In the genomic region with DNA sequence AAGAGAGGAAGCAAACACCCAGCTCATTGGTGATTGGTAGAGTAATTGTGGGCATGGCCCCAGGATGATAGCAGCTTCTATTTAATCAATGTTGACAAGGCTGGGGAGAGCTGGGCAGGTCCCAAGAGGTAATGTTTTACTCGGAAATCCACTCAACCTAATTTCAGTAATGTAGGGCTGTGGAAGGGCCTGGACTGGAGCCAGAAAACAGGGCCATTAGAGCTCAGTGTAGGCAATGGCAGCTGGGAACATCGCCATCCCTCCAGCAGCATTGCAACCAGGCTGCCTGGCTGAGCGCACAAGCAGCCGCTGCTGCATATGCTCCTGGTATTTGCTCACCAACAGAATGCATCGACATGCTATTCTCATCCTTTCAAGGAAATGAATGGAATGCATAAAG, we compare ENCODE assay signal across 10 cellular contexts.
DNase-seq lines count a peak whose midpoint lies in the region; ATAC-seq and TF ChIP-seq lines count a peak whose summit lies in the region.
"Had no signal": no experiment of that assay in that cellular context is flagged by ENCODE, and none has a peak within 500 bp of the region (broad histone marks: within the 10 kb centered on the region; RNA-seq: fewer than 3 reads in every experiment).

No MANE protein-coding gene starts in this region.

- no peak for TF ChIP-seq CTCF in AG10803 (conservative IDR thresholded peaks at IDR 0.05; ENCODE audit: low read length)
- no peak for TF ChIP-seq CTCF in spleen (IDR thresholded peaks at IDR 0.05 in 8 of 11, conservative IDR thresholded peaks at IDR 0.05 in 3 of 11)

- no peak for TF ChIP-seq POLR2A in spleen (IDR thresholded peaks at IDR 0.05)

- H3K4me2 ChIP-seq in mesendoderm (ENCODE audit: low read length) = no peak overlapping the region

- no peak overlapping the region for H3K18ac ChIP-seq in mesendoderm (ENCODE audit: low read length)

- H2AK5ac ChIP-seq in mesendoderm (ENCODE audit: low read length) = no peak overlapping the region

- no peak overlapping the region for H3K23ac ChIP-seq in mesendoderm (ENCODE audit: low read length)

- H3K79me2 ChIP-seq in mesendoderm (ENCODE audit: control insufficient read depth, insufficient read depth, low read length) = no peaks in the 10 kb centered on the region

- H4K8ac ChIP-seq in mesendoderm (ENCODE audit: low read depth, low read length) = no peak overlapping the region

- H3K4ac ChIP-seq in mesendoderm (ENCODE audit: low read depth, low read length) = no peak overlapping the region

- no peak overlapping the region for H4K5ac ChIP-seq in mesendoderm (ENCODE audit: low read length)

- peak; percentile 73 for DNase-seq in AG10803 (ENCODE audit: low read depth)
- peak; percentile 20 for DNase-seq in NCI-H1417 treated with DMSO at 0.1 percent for 48 hours (lab: John Stamatoyannopoulos, UW)
- peak; percentile 92 for DNase-seq in NCI-H748 treated with DMSO at 0.1 percent for 48 hours (lab: John Stamatoyannopoulos, UW)
- peak; percentile 12 to 71 (median 58) for DNase-seq in right cardiac atrium
- no peak for DNase-seq in ureter (ENCODE audit: low spot score)
- DNase-seq in spleen = no peak
- DNase-seq in mesendoderm = no peak
- DNase-seq: T-helper 2 cell had no signal

- no peak overlapping the region for H3K56ac ChIP-seq in mesendoderm (ENCODE audit: low read length)

- WGBS in right cardiac atrium = 64% methylated on average over 5 of the region's 5 CpGs
- WGBS in spleen, 5 donors = 85 to 96% (median 88%) methylated on average over 5 of the region's 5 CpGs
- no CpG with 5 or more reads among the region's 5 CpGs for WGBS in mesendoderm (ENCODE audit: extremely low coverage, insufficient coverage, low lambda C conversion rate)

- no peak overlapping the region for H2BK15ac ChIP-seq in mesendoderm (replicated peaks; ENCODE audit: low read depth)

- no peak overlapping the region for H3K9ac ChIP-seq in mesendoderm (ENCODE audit: low read length)

- H3K4me1 ChIP-seq in right cardiac atrium (ENCODE audit: control insufficient read depth, insufficient read depth, low read length) = no peaks in the 10 kb centered on the region
- no peaks in the 10 kb centered on the region for H3K4me1 ChIP-seq in spleen
- no peaks in the 10 kb centered on the region for H3K4me1 ChIP-seq in mesendoderm (ENCODE audit: control insufficient read depth, low read depth, low read length)
- H3K4me1 ChIP-seq: thyroid gland had no signal

- no peaks in the 10 kb centered on the region for H3K9me3 ChIP-seq in right cardiac atrium (ENCODE audit: control insufficient read depth, low read length)
- no peaks in the 10 kb centered on the region for H3K9me3 ChIP-seq in spleen
- H3K9me3 ChIP-seq: thyroid gland had no signal

- ATAC-seq in right cardiac atrium (peak in 1 of 2 donors; percentile 33), GM21526 (IDR thresholded peaks at IDR 0.05; ENCODE audit: low FRiP score, unreplicated experiment) (no peak)

- no peaks in the 10 kb centered on the region for H3K27me3 ChIP-seq in right cardiac atrium (ENCODE audit: control insufficient read depth, insufficient read depth)
- H3K27me3 ChIP-seq in spleen (replicated peaks in 1 of 7) = no peaks in the 10 kb centered on the region
- H3K27me3 ChIP-seq in mesendoderm (ENCODE audit: insufficient read depth, low read length, poor library complexity) = no peaks in the 10 kb centered on the region
- H3K27me3 ChIP-seq: thyroid gland had no signal

- no peak overlapping the region for H3K27ac ChIP-seq in right cardiac atrium (ENCODE audit: low read length)
- H3K27ac ChIP-seq in spleen = no peak overlapping the region
- H3K27ac ChIP-seq in mesendoderm (ENCODE audit: low read depth, low read length) = no peak overlapping the region
- H3K27ac ChIP-seq: thyroid gland had no signal

- H3K36me3 ChIP-seq in spleen = no peaks in the 10 kb centered on the region
- H3K36me3 ChIP-seq in mesendoderm (ENCODE audit: control insufficient read depth, insufficient read depth, low read length) = no peaks in the 10 kb centered on the region
- H3K36me3 ChIP-seq: thyroid gland had no signal

- H3K79me1 ChIP-seq in mesendoderm (ENCODE audit: low read length) = no peaks in the 10 kb centered on the region

- no peak overlapping the region for H2BK120ac ChIP-seq in mesendoderm (ENCODE audit: low read depth, low read length)

- intact Hi-C loops in right cardiac atrium (cut with DNase I) = no loop called here
- intact Hi-C loops in spleen (cut with DNase I; ENCODE audit: low total_unique reads) = no loop called here

- H2BK5ac ChIP-seq in mesendoderm (ENCODE audit: low read length) = no peak overlapping the region

- H3K4me3 ChIP-seq in AG10803 (ENCODE audit: low read length) (no peak overlapping the region), right cardiac atrium (ENCODE audit: low read length) (no peak overlapping the region), spleen (no peak overlapping the region), mesendoderm (ENCODE audit: low read length) (no peak overlapping the region)
- H3K4me3 ChIP-seq: thyroid gland had no signal

Comparison
In these comparisons a context has a peak if more than half of its experiments do, and no peak if none do; other contexts are left out.
1. DNase-seq: peak in AG10803 (single experiment), NCI-H1417 treated with DMSO at 0.1 percent for 48 hours (single experiment), NCI-H748 treated with DMSO at 0.1 percent for 48 hours (single experiment) and right cardiac atrium (3 of 3); none in ureter (single experiment), spleen (single experiment) and mesendoderm (single experiment).